In genomic region chr4:122689972-122690371, GRCh38 we compare ENCODE assay signal across 12 cellular contexts. TPM values are rescaled to one million over a fixed set of nuclear protein-coding genes. Genes with fewer than 3 reads are reported as not detected.
DNase-seq lines count a peak whose midpoint lies in the region; ATAC-seq and TF ChIP-seq lines count a peak whose summit lies in the region.
"Had no signal": no experiment of that assay in that cellular context is flagged by ENCODE, and none has a peak within 500 bp of the region (broad histone marks: within the 10 kb centered on the region; RNA-seq: fewer than 3 reads in every experiment).

No MANE protein-coding gene starts in this region.

- no peaks in the 10 kb centered on the region for H3K27me3 ChIP-seq in foreskin keratinocyte
- H3K27me3 ChIP-seq: body of pancreas had no signal

- no peak overlapping the region for H3K27ac ChIP-seq in foreskin keratinocyte
- H3K27ac ChIP-seq: body of pancreas, WERI-Rb-1 had no signal

- H3K4me1 ChIP-seq in foreskin keratinocyte = no peaks in the 10 kb centered on the region
- H3K4me1 ChIP-seq: body of pancreas had no signal

- DNase-seq in GM13976 (ENCODE audit: low spot score) (peak; percentile 21), GM19238 (ENCODE audit: insufficient read length, low spot score) (peak; percentile 2), NCI-H187 (lab: John Stamatoyannopoulos, UW) (no peak), NCI-H446 treated with DMSO at 0.1 percent for 48 hours (lab: John Stamatoyannopoulos, UW) (no peak), DMS53 (lab: John Stamatoyannopoulos, UW) (no peak), foreskin keratinocyte (no peak)
- DNase-seq: body of pancreas; CD4-positive, CD25-positive, alpha-beta regulatory T cell; OCI-M1; WERI-Rb-1 had no signal

- ATAC-seq in HG02678 (IDR thresholded peaks at IDR 0.05; ENCODE audit: unreplicated experiment) = peak; percentile 88
- ATAC-seq in HG03521 (IDR thresholded peaks at IDR 0.05; ENCODE audit: unreplicated experiment) = peak; percentile 88
- ATAC-seq in foreskin keratinocyte = no peak
- ATAC-seq: body of pancreas had no signal

- TF ChIP-seq CTCF in GM13976 (IDR thresholded peaks at IDR 0.05; ENCODE audit: borderline replicate concordance, control extremely low read depth, extremely low read depth, insufficient read depth, missing control alignments) (no peak), foreskin keratinocyte (conservative IDR thresholded peaks at IDR 0.05) (no peak)

- in situ Hi-C loops in GM13976 (cut with MboI; ENCODE audit: low sequenced_read_pairs, unreplicated experiment) = no loop called here

RNA-seq across cellular contexts. Expression of gene BBS12, which starts 42.5 kb away (rescaled TPM):
- total RNA-seq in foreskin keratinocyte = 3.0 and 3.4 TPM in 2 replicates
- 1.6 TPM in 2 replicates for polyA plus RNA-seq in foreskin keratinocyte

Comparison
In these comparisons a context has a peak if more than half of its experiments do, and no peak if none do; other contexts are left out.
1. DNase-seq: peak in GM13976 (single experiment) and GM19238 (single experiment); none in NCI-H187 (0 of 2), NCI-H446 treated with DMSO at 0.1 percent for 48 hours (single experiment), DMS53 (single experiment) and foreskin keratinocyte (0 of 2).